ENCODE assay signal across 18 cellular contexts in genomic region chr6:148239777-148240462, GRCh38.
DNase-seq lines count a peak whose midpoint lies in the region; ATAC-seq and TF ChIP-seq lines count a peak whose summit lies in the region.
"Had no signal": no experiment of that assay in that cellular context is flagged by ENCODE, and none has a peak within 500 bp of the region (broad histone marks: within the 10 kb centered on the region; RNA-seq: fewer than 3 reads in every experiment).

No MANE protein-coding gene starts in this region.

- H3K4me3 ChIP-seq in esophagus muscularis mucosa (no peak overlapping the region), uterus (no peak overlapping the region)
- H3K4me3 ChIP-seq: lower lobe of right lung had no signal

- TF ChIP-seq CTCF in esophagus muscularis mucosa (IDR thresholded peaks at IDR 0.05) (no peak), uterus (IDR thresholded peaks at IDR 0.05) (no peak)

- H3K27ac ChIP-seq in esophagus muscularis mucosa (replicated peaks in 1 of 4) (peak overlapping the region in 2 of 4 donors; percentile 6 to 35), uterus (peak overlapping the region; percentile 11 to 56), substantia nigra (ENCODE audit: low read depth, low read length, poor library complexity, severe bottlenecking) (no peak overlapping the region)
- H3K27ac ChIP-seq: lower lobe of right lung had no signal

- no peak for TF ChIP-seq EP300 in esophagus muscularis mucosa (IDR thresholded peaks at IDR 0.05)

- TF ChIP-seq POLR2A in esophagus muscularis mucosa (IDR thresholded peaks at IDR 0.05; ENCODE audit: low read depth) (no peak), uterus (IDR thresholded peaks at IDR 0.05) (no peak)

- H3K27me3 ChIP-seq in esophagus muscularis mucosa (no peaks in the 10 kb centered on the region), uterus (no peaks in the 10 kb centered on the region)

- H3K9me3 ChIP-seq in esophagus muscularis mucosa: no peaks in the 10 kb centered on the region
- H3K9me3 ChIP-seq in uterus: no peaks in the 10 kb centered on the region
- H3K9me3 ChIP-seq: lower lobe of right lung, thoracic aorta had no signal

- DNase-seq in esophagus muscularis mucosa (ENCODE audit: extremely low spot score): peak; percentile 77
- DNase-seq in myocyte (ENCODE audit: low read depth): peak; percentile 14
- DNase-seq in uterus: no peak
- no peak for DNase-seq in stimulated activated CD8-positive, alpha-beta memory T cell treated with anti-CD3 and anti-CD28 coated beads, Interleukin-4, amount 100 ng/mL, for 48 hours
- no peak for DNase-seq in NCI-H510A treated with DMSO at 0.1 percent for 48 hours (lab: John Stamatoyannopoulos, UW)
- no peak for DNase-seq in substantia nigra (lab: John Stamatoyannopoulos, UW)
- DNase-seq: cortex of kidney, DND-41, lower lobe of right lung, MM.1S, NCI-H82, RPMI8226, T-helper 1 cell had no signal

- intact Hi-C loops in esophagus muscularis mucosa (cut with DNase I): no loop called here
- intact Hi-C loops in uterus (cut with DNase I; ENCODE audit: low total_unique reads): no loop called here

- H3K36me3 ChIP-seq in esophagus muscularis mucosa: no peaks in the 10 kb centered on the region
- no peaks in the 10 kb centered on the region for H3K36me3 ChIP-seq in uterus
- H3K36me3 ChIP-seq: lower lobe of right lung, thoracic aorta had no signal

- H3K4me1 ChIP-seq in esophagus muscularis mucosa (peaks cover 7 to 30% (median 14%) of the 10 kb centered on the region in 4 donors), uterus (no peaks in the 10 kb centered on the region)

- ATAC-seq in SK-N-SH treated with all-trans-retinoic acid at 6 μM for 48 hours (peak; percentile 71), HG03280 (IDR thresholded peaks at IDR 0.05; ENCODE audit: unreplicated experiment) (no peak)
- ATAC-seq: lower lobe of right lung; natural killer cell treated with Interleukin-12 subunit alpha and Interleukin-12 subunit beta and Interleukin-15 and Interleukin-18, amount 100 ng/mL, for 72 hours; WTC11 had no signal

- 65% methylated on average over 6 of the region's 6 CpGs for WGBS in esophagus muscularis mucosa

TF ChIP-seq in SK-N-SH treated with all-trans-retinoic acid at 6 μM for 48 hours, 23 proteins besides CTCF, POLR2A, EP300 and RAD21:
- TF ChIP-seq ZNF70 (CRISPR knock-in tag; IDR thresholded peaks at IDR 0.05): no peak
- no peak for TF ChIP-seq ZNF8 (CRISPR knock-in tag; IDR thresholded peaks at IDR 0.05)
- TF ChIP-seq, protein P1, sequence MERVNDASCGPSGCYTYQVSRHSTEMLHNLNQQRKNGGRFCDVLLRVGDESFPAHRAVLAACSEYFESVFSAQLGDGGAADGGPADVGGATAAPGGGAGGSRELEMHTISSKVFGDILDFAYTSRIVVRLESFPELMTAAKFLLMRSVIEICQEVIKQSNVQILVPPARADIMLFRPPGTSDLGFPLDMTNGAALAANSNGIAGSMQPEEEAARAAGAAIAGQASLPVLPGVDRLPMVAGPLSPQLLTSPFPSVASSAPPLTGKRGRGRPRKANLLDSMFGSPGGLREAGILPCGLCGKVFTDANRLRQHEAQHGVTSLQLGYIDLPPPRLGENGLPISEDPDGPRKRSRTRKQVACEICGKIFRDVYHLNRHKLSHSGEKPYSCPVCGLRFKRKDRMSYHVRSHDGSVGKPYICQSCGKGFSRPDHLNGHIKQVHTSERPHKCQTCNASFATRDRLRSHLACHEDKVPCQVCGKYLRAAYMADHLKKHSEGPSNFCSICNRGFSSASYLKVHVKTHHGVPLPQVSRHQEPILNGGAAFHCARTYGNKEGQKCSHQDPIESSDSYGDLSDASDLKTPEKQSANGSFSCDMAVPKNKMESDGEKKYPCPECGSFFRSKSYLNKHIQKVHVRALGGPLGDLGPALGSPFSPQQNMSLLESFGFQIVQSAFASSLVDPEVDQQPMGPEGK (CRISPR knock-in tag; IDR thresholded peaks at IDR 0.05; ENCODE audit: borderline replicate concordance): no peak

Comparison
In these comparisons a context has a peak if more than half of its experiments do, and no peak if none do; other contexts are left out.
1. DNase-seq: peak in esophagus muscularis mucosa (single experiment) and myocyte (single experiment); none in uterus (0 of 2), stimulated activated CD8-positive, alpha-beta memory T cell treated with anti-CD3 and anti-CD28 coated beads, Interleukin-4, amount 100 ng/mL, for 48 hours (single experiment), NCI-H510A treated with DMSO at 0.1 percent for 48 hours (single experiment) and substantia nigra (0 of 49).